In the genomic region with DNA sequence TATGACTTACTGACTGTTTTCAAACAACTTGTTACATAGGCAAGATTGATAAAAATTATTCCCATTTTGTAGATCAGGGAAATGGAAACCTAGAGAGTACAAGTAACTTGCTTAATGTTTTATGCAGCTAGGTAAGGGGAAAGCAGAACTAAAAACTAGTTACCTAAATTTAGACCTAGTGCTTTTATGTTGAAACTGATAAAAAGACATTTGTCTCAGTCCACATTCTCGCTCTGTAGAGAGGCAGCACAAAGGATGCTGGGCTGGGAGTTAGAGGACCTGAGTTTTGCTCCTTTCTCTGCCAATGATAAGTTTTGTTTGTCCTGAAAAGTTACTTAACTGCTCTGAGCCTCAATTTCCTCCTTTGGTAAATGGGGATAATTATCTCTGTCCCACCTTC, we compare ENCODE assay signal across 21 cellular contexts.
A peak's percentile ranks its signal among the peaks of the same experiment; 100 is the strongest.
DNase-seq lines count a peak whose midpoint lies in the region; ATAC-seq lines count a peak whose summit lies in the region.
"Had no signal": no experiment of that assay in that cellular context is flagged by ENCODE, and none has a peak within 500 bp of the region (broad histone marks: within the 10 kb centered on the region; RNA-seq: fewer than 3 reads in every experiment).

No MANE protein-coding gene starts in this region.

- ATAC-seq in HG02885 (IDR thresholded peaks at IDR 0.05; ENCODE audit: poor library complexity, unreplicated experiment) (peak; percentile 53), HG03108 (IDR thresholded peaks at IDR 0.05; ENCODE audit: unreplicated experiment) (no peak)
- ATAC-seq: GM23338 had no signal

- peak; percentile 46 for DNase-seq in NOMO-1 treated with DMSO at 0.1 percent for 48 hours (lab: John Stamatoyannopoulos, UW; ENCODE audit: unreplicated experiment)
- DNase-seq in NOMO-1 treated with dmso at 0.1 percent for 144 hours (lab: John Stamatoyannopoulos, UW; ENCODE audit: unreplicated experiment) = no peak
- peak; percentile 5 for DNase-seq in SKM-1 (lab: John Stamatoyannopoulos, UW; ENCODE audit: unreplicated experiment)
- no peak for DNase-seq in epidermal melanocyte (ENCODE audit: insufficient read length, low spot score)
- no peak for DNase-seq in activated T-cell treated with anti-CD3 and anti-CD28 coated beads, Interleukin-2, amount 50 U/mL, for 48 hours
- no peak for DNase-seq in activated CD4-positive, CD25-positive, alpha-beta regulatory T cell (lab: John Stamatoyannopoulos, UW)
- DNase-seq: 8988T; Caco-2; CD4-positive, alpha-beta memory T cell; DMS153; HCEC 1CT; KG1; NCI-H1694; NCI-H2081; NCI-H446; NCI-H526; SHP77 treated with DMSO at 0.1 percent for 48 hours; T-helper 9 cell had no signal

Comparison
In these comparisons a context has a peak if more than half of its experiments do, and no peak if none do; other contexts are left out.
1. DNase-seq: peak in NOMO-1 treated with DMSO at 0.1 percent for 48 hours (single experiment) and SKM-1 (single experiment); none in NOMO-1 treated with dmso at 0.1 percent for 144 hours (single experiment), epidermal melanocyte (single experiment), activated T-cell treated with anti-CD3 and anti-CD28 coated beads, Interleukin-2, amount 50 U/mL, for 48 hours (0 of 2) and activated CD4-positive, CD25-positive, alpha-beta regulatory T cell (0 of 4).